ENCODE assay signal across 16 cellular contexts in genomic region chr1:230713138-230713537, GRCh38. TPM values are rescaled to one million over a fixed set of nuclear protein-coding genes. Genes with fewer than 3 reads are reported as not detected.
"Had no signal": no experiment of that assay in that cellular context is flagged by ENCODE, and none has a peak within 500 bp of the region (broad histone marks: within the 10 kb centered on the region; RNA-seq: fewer than 3 reads in every experiment).

No MANE protein-coding gene starts in this region.

- H3K4me3 Mint-ChIP-seq: nephron progenitor cell; stimulated activated naive CD8-positive, alpha-beta T cell treated with anti-CD3 and anti-CD28 coated beads, Interleukin-15, amount 100 ng/mL, for 72 hours had no signal

- H3K27ac Mint-ChIP-seq: nephron progenitor cell; stimulated activated naive CD8-positive, alpha-beta T cell treated with anti-CD3 and anti-CD28 coated beads, Interleukin-15, amount 100 ng/mL, for 72 hours had no signal

- H3K36me3 ChIP-seq: cardiac muscle cell, spleen, uterus had no signal

- H3K27ac ChIP-seq: foreskin keratinocyte, spleen, uterus had no signal

- DNase-seq: activated CD4-positive, alpha-beta T cell treated with anti-CD3 and anti-CD28 coated beads, Interleukin-2, amount 50 U/mL, for 1 hour; activated CD8-positive, alpha-beta memory T cell treated with anti-CD3 and anti-CD28 coated beads for 24 hours; activated naive CD4-positive, alpha-beta T cell treated with Interleukin-2 at 50 U/mL for 16 hours; cortex of kidney; effector memory CD4-positive, alpha-beta T cell; foreskin keratinocyte; head of caudate nucleus; nephron progenitor cell; occipital lobe; spleen; stimulated activated naive CD8-positive, alpha-beta T cell treated with anti-CD3 and anti-CD28 coated beads, Interleukin-15, amount 100 ng/mL, for 72 hours; uterus had no signal

- H3K4me1 ChIP-seq: foreskin keratinocyte, spleen, uterus had no signal

- H3K27me3 ChIP-seq: cardiac muscle cell, uterus had no signal

- ATAC-seq: foreskin keratinocyte; stimulated activated naive CD8-positive, alpha-beta T cell treated with anti-CD3 and anti-CD28 coated beads, Interleukin-15, amount 100 ng/mL, for 72 hours had no signal

- H3K4me3 ChIP-seq: cardiac muscle cell, spleen, uterus had no signal

- H3K9me3 ChIP-seq: uterus had no signal

RNA-seq across cellular contexts. Expression of gene AGT, which starts 0.8 kb away (rescaled TPM):
- total RNA-seq: foreskin keratinocyte had no signal

RNA-seq across cellular contexts. Expression of gene CAPN9, which starts 34.0 kb away (rescaled TPM):
- total RNA-seq: astrocyte, foreskin keratinocyte, mesenteric fat pad, posterior vena cava, spleen had no signal
